In the genomic region with DNA sequence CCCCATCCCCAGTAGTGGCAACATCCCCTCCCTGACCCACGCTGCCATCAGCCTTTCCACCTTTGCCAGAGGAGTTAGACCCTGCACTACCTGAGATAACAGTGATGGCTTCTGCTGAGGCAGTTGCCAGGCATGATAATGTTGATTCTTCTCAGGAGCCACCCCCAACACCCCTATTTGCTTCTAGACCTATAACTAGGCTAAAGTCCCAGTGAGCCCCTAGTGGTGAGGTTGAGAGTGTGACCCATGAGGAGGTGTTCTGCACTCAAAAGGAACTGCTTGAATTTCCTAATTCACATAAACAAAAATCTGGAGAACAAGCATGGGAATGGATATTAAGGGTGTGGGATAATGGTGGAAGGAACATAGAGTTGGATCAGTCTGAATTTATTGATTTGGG, we compare ENCODE assay signal across 20 cellular contexts.
A peak's percentile ranks its signal among the peaks of the same experiment; 100 is the strongest.
DNase-seq lines count a peak whose midpoint lies in the region; ATAC-seq and TF ChIP-seq lines count a peak whose summit lies in the region.
"Had no signal": no experiment of that assay in that cellular context is flagged by ENCODE, and none has a peak within 500 bp of the region (broad histone marks: within the 10 kb centered on the region; RNA-seq: fewer than 3 reads in every experiment).

No MANE protein-coding gene starts in this region.

- H3K27ac Mint-ChIP-seq in activated CD8-positive, alpha-beta T cell treated with anti-CD3 and anti-CD28 coated beads, Interleukin-2, amount 10 ng/mL, durations not matched to agents 7 days and 5 days = no peak overlapping the region
- H3K27ac Mint-ChIP-seq: stimulated activated effector memory CD8-positive, alpha-beta T cell treated with anti-CD3 and anti-CD28 coated beads, Interleukin-12 subunit alpha, Interleukin-12 subunit beta, amount 100 ng/mL, for 72 hours had no signal

- H3K4me1 Mint-ChIP-seq in activated CD8-positive, alpha-beta T cell treated with anti-CD3 and anti-CD28 coated beads, Interleukin-2, amount 10 ng/mL, durations not matched to agents 7 days and 5 days (ENCODE audit: low read depth) = no peaks in the 10 kb centered on the region
- H3K4me1 Mint-ChIP-seq: stimulated activated effector memory CD8-positive, alpha-beta T cell treated with anti-CD3 and anti-CD28 coated beads, Interleukin-12 subunit alpha, Interleukin-12 subunit beta, amount 100 ng/mL, for 72 hours had no signal

- POLR2A ChIA-PET in activated CD8-positive, alpha-beta T cell treated with anti-CD3 and anti-CD28 coated beads, Interleukin-2, amount 10 ng/mL, durations not matched to agents 7 days and 5 days (lab: Charles Lee) = no interaction called here

- H3K36me3 Mint-ChIP-seq in activated CD8-positive, alpha-beta T cell treated with anti-CD3 and anti-CD28 coated beads, Interleukin-2, amount 10 ng/mL, durations not matched to agents 7 days and 5 days (ENCODE audit: low read depth) = no peaks in the 10 kb centered on the region
- H3K36me3 Mint-ChIP-seq: stimulated activated effector memory CD8-positive, alpha-beta T cell treated with anti-CD3 and anti-CD28 coated beads, Interleukin-12 subunit alpha, Interleukin-12 subunit beta, amount 100 ng/mL, for 72 hours had no signal

- no peak overlapping the region for H3K27ac ChIP-seq in brain microvascular endothelial cell
- H3K27ac ChIP-seq: thyroid gland had no signal

- H3K9me3 Mint-ChIP-seq in activated CD8-positive, alpha-beta T cell treated with anti-CD3 and anti-CD28 coated beads, Interleukin-2, amount 10 ng/mL, durations not matched to agents 7 days and 5 days (ENCODE audit: insufficient read depth) = no peaks in the 10 kb centered on the region

- no peaks in the 10 kb centered on the region for H3K27me3 Mint-ChIP-seq in activated CD8-positive, alpha-beta T cell treated with anti-CD3 and anti-CD28 coated beads, Interleukin-2, amount 10 ng/mL, durations not matched to agents 7 days and 5 days (ENCODE audit: low read depth)

- ATAC-seq in left lobe of liver = no peak
- ATAC-seq in activated CD8-positive, alpha-beta T cell treated with anti-CD3 and anti-CD28 coated beads, Interleukin-2, amount 10 ng/mL, durations not matched to agents 7 days and 5 days = no peak
- ATAC-seq: left cardiac atrium; stimulated activated effector memory CD8-positive, alpha-beta T cell treated with anti-CD3 and anti-CD28 coated beads, Interleukin-12 subunit alpha, Interleukin-12 subunit beta, amount 100 ng/mL, for 72 hours had no signal

- in situ Hi-C loops in brain microvascular endothelial cell (cut with HindIII; ENCODE audit: low pct_ligation_motif_present, low sequenced_read_pairs) = no loop called here

- H3K4me3 ChIP-seq in brain microvascular endothelial cell (ENCODE audit: low read depth, low read length) (no peak overlapping the region), retinal pigment epithelial cell (ENCODE audit: low read length) (no peak overlapping the region)
- H3K4me3 ChIP-seq: thyroid gland had no signal

- H3K4me3 Mint-ChIP-seq in activated CD8-positive, alpha-beta T cell treated with anti-CD3 and anti-CD28 coated beads, Interleukin-2, amount 10 ng/mL, durations not matched to agents 7 days and 5 days = no peak overlapping the region
- H3K4me3 Mint-ChIP-seq: stimulated activated effector memory CD8-positive, alpha-beta T cell treated with anti-CD3 and anti-CD28 coated beads, Interleukin-12 subunit alpha, Interleukin-12 subunit beta, amount 100 ng/mL, for 72 hours had no signal

- DNase-seq in brain microvascular endothelial cell (no peak), retinal pigment epithelial cell (ENCODE audit: low read depth) (no peak), left lobe of liver (ENCODE audit: low spot score) (no peak), NCI-H1436 (lab: John Stamatoyannopoulos, UW) (no peak)
- no peak for DNase-seq in activated CD8-positive, alpha-beta T cell treated with anti-CD3 and anti-CD28 coated beads, Interleukin-2, amount 10 ng/mL, durations not matched to agents 7 days and 5 days
- DNase-seq: activated CD4-positive, alpha-beta T cell treated with anti-CD3 and anti-CD28 coated beads for 1 hour; activated gamma-delta T cell; C1 segment of cervical spinal cord; cerebellar nuclear complex; DMS153; left cardiac atrium; midbrain; NCI-H187; NCI-H446; SHP77; T-helper 2 cell; thyroid gland had no signal

- no peaks in the 10 kb centered on the region for H3K36me3 ChIP-seq in brain microvascular endothelial cell (replicated peaks)
- H3K36me3 ChIP-seq: thyroid gland had no signal

- TF ChIP-seq CTCF in GM12873 (IDR thresholded peaks at IDR 0.05; ENCODE audit: insufficient read depth, low read depth, low read length, missing control alignments) (peak; percentile 50), LNCAP (IDR thresholded peaks at IDR 0.05) (peak; percentile 28; the same call in 1 of the 2 replicates), brain microvascular endothelial cell (IDR thresholded peaks at IDR 0.05; ENCODE audit: low read depth, low read length, missing control alignments) (peak; percentile 43), retinal pigment epithelial cell (conservative IDR thresholded peaks at IDR 0.05; ENCODE audit: low read depth, low read length) (peak; percentile 36)

- H3K27me3 ChIP-seq in brain microvascular endothelial cell (replicated peaks) = no peaks in the 10 kb centered on the region
- H3K27me3 ChIP-seq: thyroid gland had no signal

- CTCF ChIA-PET in activated CD8-positive, alpha-beta T cell treated with anti-CD3 and anti-CD28 coated beads, Interleukin-2, amount 10 ng/mL, durations not matched to agents 7 days and 5 days (lab: Charles Lee) = no interaction called here
